In the genomic region with DNA sequence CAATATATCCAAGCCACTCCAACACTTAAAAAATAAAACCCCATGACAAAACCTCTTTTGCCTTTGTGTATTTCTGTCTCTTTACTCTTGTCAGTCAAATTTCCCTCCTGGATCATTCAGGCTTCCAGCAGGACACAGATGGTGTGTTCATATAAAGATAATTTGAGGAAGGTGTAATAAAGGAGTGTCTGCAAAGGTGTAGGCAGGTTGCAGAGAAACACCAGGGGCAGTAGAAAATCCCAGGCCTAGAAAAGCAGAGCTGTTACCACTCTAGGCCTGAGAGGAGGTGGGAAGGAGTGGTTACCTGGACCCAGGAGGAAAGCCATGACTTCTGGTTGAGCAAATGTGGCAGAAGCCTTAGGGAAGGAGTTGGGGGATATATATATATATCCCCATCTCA, we compare ENCODE assay signal across 38 cellular contexts. TPM values are rescaled to one million over a fixed set of nuclear protein-coding genes. Genes with fewer than 3 reads are reported as not detected.
DNase-seq lines count a peak whose midpoint lies in the region; ATAC-seq, FAIRE-seq and TF ChIP-seq lines count a peak whose summit lies in the region.
"Had no signal": no experiment of that assay in that cellular context is flagged by ENCODE, and none has a peak within 500 bp of the region (broad histone marks: within the 10 kb centered on the region; RNA-seq: fewer than 3 reads in every experiment).

No MANE protein-coding gene starts in this region.

- H3K4me1 Mint-ChIP-seq in activated naive CD4-positive, alpha-beta T cell treated with anti-CD3 and anti-CD28 coated beads, Interleukin-2, amount 50 U/mL, for 24 hours = no peaks in the 10 kb centered on the region
- H3K4me1 Mint-ChIP-seq: CD8-positive, alpha-beta memory T cell; stimulated activated naive CD8-positive, alpha-beta T cell treated with anti-CD3 and anti-CD28 coated beads, Interleukin-15, amount 100 ng/mL, for 72 hours had no signal

- H3K4me2 ChIP-seq in PC-9 = peak overlapping the region; percentile 68

- intact Hi-C loops in PC-9 (cut with micrococcal nuclease; ENCODE audit: unreplicated experiment) = loop anchor here (1.0 kb wide), 2 partner anchors 40 to 48 kb away; no protein-coding TSS in a partner anchor
- intact Hi-C loops in kidney (cut with DNase I) = no loop called here
- intact Hi-C loops in thyroid gland (cut with DNase I) = no loop called here

- peak overlapping the region; percentile 70 for H3K27ac Mint-ChIP-seq in activated naive CD4-positive, alpha-beta T cell treated with anti-CD3 and anti-CD28 coated beads, Interleukin-2, amount 50 U/mL, for 24 hours
- H3K27ac Mint-ChIP-seq: activated CD8-positive, alpha-beta T cell treated with anti-CD3 and anti-CD28 coated beads, Interleukin-2, amount 10 ng/mL, durations not matched to agents 7 days and 5 days; activated naive CD4-positive, alpha-beta T cell treated with anti-CD3 and anti-CD28 coated beads, Interleukin-2, amount 50 U/mL, for 72 hours; activated T-helper 2 cell treated with anti-CD3 and anti-CD28 coated beads, Interferon-gamma antibody, Interleukin-2, Interleukin-4, amounts not matched to agents 10 μg/mL and 5 μg/mL and 100 μg/mL, durations not matched to agents 14 hours and 24 hours and 36 hours; B cell; naive B cell; stimulated activated naive CD8-positive, alpha-beta T cell treated with anti-CD3 and anti-CD28 coated beads, Interleukin-15, amount 100 ng/mL, for 72 hours had no signal

- peaks cover 42% of the 10 kb centered on the region for H3F3A ChIP-seq in PC-9 (ENCODE audit: insufficient read depth, low read depth)

- no TSS peak for BruUV-seq in PC-9 (replicated peaks; lab: Mats Ljungman, UMichigan)

- no peak for DNase-seq in activated naive CD4-positive, alpha-beta T cell treated with anti-CD3 and anti-CD28 coated beads, Interleukin-2, amount 50 U/mL, for 16 hours
- DNase-seq in PC-9 = no peak
- no peak for DNase-seq in kidney
- no peak for DNase-seq in thyroid gland
- DNase-seq: ACHN; activated CD8-positive, alpha-beta T cell treated with anti-CD3 and anti-CD28 coated beads, Interleukin-2, amount 10 ng/mL, durations not matched to agents 7 days and 5 days; activated T-cell treated with anti-CD3 and anti-CD28 coated beads for 4 hours; amygdala; CD8-positive, alpha-beta memory T cell; DMS153; effector CD4-positive, alpha-beta T cell; glutamatergic neuron; IMR-90; MV-4-11; naive B cell; NCI-H146; NCI-H526 treated with DMSO at 0.1 percent for 48 hours; NK-92 treated with Interleukin-12 subunit alpha and Interleukin-12 subunit beta, amount 100 ng/mL, for 24 hours; right lobe of liver; SIG-M5; stimulated activated CD4-positive, alpha-beta T cell treated with anti-CD3 and anti-CD28 coated beads, Interleukin-2, amount 100 ng/mL, for 48 hours; stimulated activated naive CD8-positive, alpha-beta T cell treated with anti-CD3 and anti-CD28 coated beads, Interleukin-15, amount 100 ng/mL, for 72 hours; tibial artery had no signal

- CTCF ChIA-PET in PC-9 (lab: Charles Lee) = no interaction called here

- H3K9me3 Mint-ChIP-seq in activated naive CD4-positive, alpha-beta T cell treated with anti-CD3 and anti-CD28 coated beads, Interleukin-2, amount 50 U/mL, for 24 hours = peaks cover 5% of the 10 kb centered on the region
- H3K9me3 Mint-ChIP-seq: stimulated activated naive CD8-positive, alpha-beta T cell treated with anti-CD3 and anti-CD28 coated beads, Interleukin-15, amount 100 ng/mL, for 72 hours had no signal

- no peak overlapping the region for H2AFZ ChIP-seq in PC-9

- H4K20me1 ChIP-seq in PC-9 (ENCODE audit: insufficient read depth) = no peaks in the 10 kb centered on the region

- H3K9me3 ChIP-seq in PC-9 (ENCODE audit: insufficient read depth, low read depth) (peaks cover 5% of the 10 kb centered on the region), kidney (ENCODE audit: control insufficient read depth in 1 of 2, low read length in 2 of 2) (peaks cover 0 to 8% of the 10 kb centered on the region in 2 donors), thyroid gland (no peaks in the 10 kb centered on the region)
- H3K9me3 ChIP-seq: neutrophil, Peyer's patch, prostate gland, right lobe of liver had no signal

- ATAC-seq in GM19023 (IDR thresholded peaks at IDR 0.05; ENCODE audit: unreplicated experiment) (no peak), HG03469 (IDR thresholded peaks at IDR 0.05; ENCODE audit: unreplicated experiment) (no peak), HG03139 (IDR thresholded peaks at IDR 0.05; ENCODE audit: unreplicated experiment) (no peak)
- ATAC-seq: activated CD8-positive, alpha-beta T cell treated with anti-CD3 and anti-CD28 coated beads, Interleukin-2, amount 10 ng/mL, durations not matched to agents 7 days and 5 days; activated naive CD4-positive, alpha-beta T cell treated with anti-CD3 and anti-CD28 coated beads, Interleukin-2, amount 50 U/mL, for 72 hours; stimulated activated naive CD8-positive, alpha-beta T cell treated with anti-CD3 and anti-CD28 coated beads, Interleukin-15, amount 100 ng/mL, for 72 hours had no signal

- H3K4me3 ChIP-seq in PC-9 = peak overlapping the region; percentile 18; the same call in 1 of the 2 replicates
- H3K4me3 ChIP-seq in kidney (ENCODE audit: low read length in 2 of 2) = no peak overlapping the region
- no peak overlapping the region for H3K4me3 ChIP-seq in thyroid gland (replicated peaks in 1 of 3)
- H3K4me3 ChIP-seq: HAP-1, Peyer's patch, prostate gland, right lobe of liver, tibial artery had no signal

- no peak overlapping the region for H3K9ac ChIP-seq in kidney (ENCODE audit: low read length in 2 of 2)

- H3K27me3 ChIP-seq in PC-9 (ENCODE audit: insufficient read depth, low read depth) (no peaks in the 10 kb centered on the region), thyroid gland (no peaks in the 10 kb centered on the region)
- H3K27me3 ChIP-seq: neutrophil, Peyer's patch, right lobe of liver, tibial artery had no signal

- H3K4me1 ChIP-seq in PC-9 (replicated peaks; ENCODE audit: insufficient read depth) (peaks cover 47% of the 10 kb centered on the region), kidney (ENCODE audit: control insufficient read depth in 1 of 2, insufficient read depth in 1 of 2, low read depth in 1 of 2, low read length in 2 of 2) (peaks cover 2 to 9% of the 10 kb centered on the region in 2 donors), thyroid gland (peaks cover 25 to 39% of the 10 kb centered on the region in 2 donors)
- H3K4me1 ChIP-seq: HAP-1, prostate gland, tibial artery had no signal

- H3K27me3 Mint-ChIP-seq in activated naive CD4-positive, alpha-beta T cell treated with anti-CD3 and anti-CD28 coated beads, Interleukin-2, amount 50 U/mL, for 24 hours = no peaks in the 10 kb centered on the region
- H3K27me3 Mint-ChIP-seq: B cell; naive B cell; stimulated activated naive CD8-positive, alpha-beta T cell treated with anti-CD3 and anti-CD28 coated beads, Interleukin-15, amount 100 ng/mL, for 72 hours had no signal

- TF ChIP-seq POLR2A in thyroid gland (IDR thresholded peaks at IDR 0.05) = no peak

- H3K79me2 ChIP-seq in PC-9 (ENCODE audit: low read depth) = no peaks in the 10 kb centered on the region

- no peak for TF ChIP-seq CTCF in PC-9 (conservative IDR thresholded peaks at IDR 0.05)
- TF ChIP-seq CTCF in kidney (IDR thresholded peaks at IDR 0.05; ENCODE audit: borderline replicate concordance, extremely low read depth, insufficient read depth) = no peak
- no peak for TF ChIP-seq CTCF in thyroid gland (IDR thresholded peaks at IDR 0.05)

- no peaks in the 10 kb centered on the region; the same call in 1 of the 2 replicates for H3K36me3 ChIP-seq in PC-9 (ENCODE audit: low read depth)
- H3K36me3 ChIP-seq in kidney (ENCODE audit: control insufficient read depth in 1 of 2, insufficient read depth in 2 of 2, low read length in 2 of 2) = no peaks in the 10 kb centered on the region
- no peaks in the 10 kb centered on the region for H3K36me3 ChIP-seq in thyroid gland
- H3K36me3 ChIP-seq: HAP-1, neutrophil, Peyer's patch, prostate gland, right lobe of liver, tibial artery had no signal

- no peak overlapping the region for H3K4me3 Mint-ChIP-seq in activated naive CD4-positive, alpha-beta T cell treated with anti-CD3 and anti-CD28 coated beads, Interleukin-2, amount 50 U/mL, for 24 hours
- H3K4me3 Mint-ChIP-seq: activated CD8-positive, alpha-beta T cell treated with anti-CD3 and anti-CD28 coated beads, Interleukin-2, amount 10 ng/mL, durations not matched to agents 7 days and 5 days; B cell; CD8-positive, alpha-beta memory T cell; stimulated activated naive CD8-positive, alpha-beta T cell treated with anti-CD3 and anti-CD28 coated beads, Interleukin-15, amount 100 ng/mL, for 72 hours had no signal

- H3K36me3 Mint-ChIP-seq in activated naive CD4-positive, alpha-beta T cell treated with anti-CD3 and anti-CD28 coated beads, Interleukin-2, amount 50 U/mL, for 24 hours = no peaks in the 10 kb centered on the region
- H3K36me3 Mint-ChIP-seq: activated naive CD4-positive, alpha-beta T cell treated with anti-CD3 and anti-CD28 coated beads, Interleukin-2, amount 50 U/mL, for 72 hours had no signal

- H3K27ac ChIP-seq in PC-9 (peak overlapping the region; percentile 80), kidney (ENCODE audit: low read depth in 2 of 2, low read length in 2 of 2) (peak overlapping the region; percentile 41 to 58), thyroid gland (peak overlapping the region; percentile 72 to 93 (median 87))
- H3K27ac ChIP-seq: neutrophil, right lobe of liver, tibial artery had no signal

- POLR2A ChIA-PET in PC-9 (lab: Charles Lee; ENCODE audit: unreplicated experiment) = interaction anchor here (0.6 to 0.7 kb wide), 4 partner anchors 36 to 356 kb away, joined by 3 to 7 read pairs (median 4); no protein-coding TSS in a partner anchor

- H3K9me2 ChIP-seq in PC-9 (ENCODE audit: insufficient read depth) = 0 out of 2 replicates have a peak, but pooled peaks cover 4% of the 10 kb centered on the region

- FAIRE-seq in kidney (lab: Jason Lieb, UNC) = no peak
- FAIRE-seq: bronchial epithelial cell, G401.6, islet of Langerhans had no signal

RNA-seq across cellular contexts. Expression of a gene that starts 28.8 kb away (rescaled TPM):
- not detected in 2 replicates for total RNA-seq in PC-9 (2021)
- not detected for total RNA-seq in kidney
- polyA plus RNA-seq in kidney (ENCODE audit: insufficient read depth, low read depth, low replicate concordance) = not detected
- under 1 TPM in 1 of 4 donors, not detected in 3; 0.11 TPM for total RNA-seq in thyroid gland
- total RNA-seq: activated naive CD4-positive, alpha-beta T cell treated with anti-CD3 and anti-CD28 coated beads, Interleukin-2, amount 50 U/mL, for 72 hours; activated T-helper 2 cell treated with anti-CD3 and anti-CD28 coated beads, Interferon-gamma antibody, Interleukin-2, Interleukin-4, amounts not matched to agents 10 μg/mL and 5 μg/mL and 100 μg/mL, durations not matched to agents 14 hours and 24 hours and 36 hours; B cell; IMR-90; liver; Peyer's patch; prostate gland; right lobe of liver had no signal
- polyA plus RNA-seq: IMR-90, liver had no signal
